21 cellular contexts compared by ENCODE assay signal in the genomic region with DNA sequence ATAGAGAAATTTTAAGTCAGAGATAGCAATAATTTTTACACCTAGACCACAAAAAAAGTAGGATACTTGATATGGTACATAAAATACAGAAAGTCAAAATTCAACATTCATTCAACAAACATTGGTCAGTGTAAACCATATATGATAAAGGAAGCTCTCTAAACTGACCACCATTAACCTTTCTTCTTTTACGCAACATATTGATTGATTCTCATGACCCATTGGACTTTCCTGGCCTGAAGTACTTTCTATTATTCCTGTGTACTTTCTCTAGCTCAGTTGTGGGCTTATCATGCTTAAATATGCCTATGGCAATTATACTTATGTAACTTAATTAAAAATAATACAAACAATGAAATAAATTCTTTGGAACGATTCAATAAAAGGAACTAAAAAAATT.
"Had no signal": no experiment of that assay in that cellular context is flagged by ENCODE, and none has a peak within 500 bp of the region (broad histone marks: within the 10 kb centered on the region; RNA-seq: fewer than 3 reads in every experiment).

No MANE protein-coding gene starts in this region.

- ATAC-seq: effector memory CD8-positive, alpha-beta T cell; esophagus mucosa; gastrocnemius medialis; mucosa of descending colon had no signal

- H3K4me3 ChIP-seq: colonic mucosa, esophagus squamous epithelium, gastrocnemius medialis, heart right ventricle, left ventricle myocardium inferior, lower lobe of right lung, mucosa of descending colon had no signal

- H3K4me1 ChIP-seq: colonic mucosa, esophagus squamous epithelium, gastrocnemius medialis had no signal

- H3K27ac ChIP-seq: colonic mucosa, epithelial cell of prostate, esophagus squamous epithelium, gastrocnemius medialis, lower lobe of right lung had no signal

- H3K27me3 ChIP-seq: colonic mucosa, esophagus squamous epithelium, gastrocnemius medialis, heart right ventricle had no signal

- H3K9me3 ChIP-seq: colonic mucosa, esophagus squamous epithelium, gastrocnemius medialis, heart right ventricle, left ventricle myocardium inferior, lower lobe of right lung, mucosa of descending colon had no signal

- DNase-seq: cortex of kidney; effector CD8-positive, alpha-beta T cell; effector memory CD8-positive, alpha-beta T cell; endodermal cell; esophagus squamous epithelium; foreskin fibroblast; foreskin melanocyte; glutamatergic neuron; hippocampal formation; mesenchymal stem cell had no signal

- FAIRE-seq: endometrium, islet of Langerhans, keratinocyte had no signal
